ENCODE assay signal across 8 cellular contexts in genomic region chr20:64078934-64079272, GRCh38. TPM values are rescaled to one million over a fixed set of nuclear protein-coding genes. Genes with fewer than 3 reads are reported as not detected.
DNase-seq lines count a peak whose midpoint lies in the region; ATAC-seq and TF ChIP-seq lines count a peak whose summit lies in the region.

No MANE protein-coding gene starts in this region.

- dilution Hi-C loops in mammary epithelial cell (cut with HindIII; ENCODE audit: low sequenced_read_pairs) = no loop called here

- H3K27me3 ChIP-seq in heart left ventricle = peaks cover 0 to 5% (median 2%) of the 10 kb centered on the region in 9 donors
- H3K27me3 ChIP-seq in mammary epithelial cell (ENCODE audit: insufficient read depth, low read length) = no peaks in the 10 kb centered on the region
- no peaks in the 10 kb centered on the region for H3K27me3 ChIP-seq in vagina

- BruUV-seq in mammary epithelial cell (replicated peaks; lab: Mats Ljungman, UMichigan) = no TSS peak

- H4K20me1 ChIP-seq in mammary epithelial cell (ENCODE audit: insufficient read depth, low read length) = no peaks in the 10 kb centered on the region

- H3K36me3 ChIP-seq in heart left ventricle (peaks cover 0 to 25% (median 3%) of the 10 kb centered on the region in 9 donors), mammary epithelial cell (ENCODE audit: insufficient read depth, low read length) (no peaks in the 10 kb centered on the region), mucosa of descending colon (ENCODE audit: low read depth) (no peaks in the 10 kb centered on the region), vagina (peaks cover 0 to 1% of the 10 kb centered on the region in 2 donors)

- H2AFZ ChIP-seq in mammary epithelial cell (ENCODE audit: low read depth, low read length) = peak overlapping the region; percentile 86

- peak overlapping the region; percentile 99 for H3K4me2 ChIP-seq in mammary epithelial cell (ENCODE audit: insufficient read depth, low read depth, low read length)

- peak overlapping the region; percentile 37 to 93 (median 82) for H3K4me3 ChIP-seq in heart left ventricle
- peak overlapping the region; percentile 64 to 88 (median 68) for H3K4me3 ChIP-seq in mammary epithelial cell (replicated peaks in 1 of 3; ENCODE audit: insufficient read depth in 1 of 3, low read depth in 2 of 3, low read length in 3 of 3)
- H3K4me3 ChIP-seq in mucosa of descending colon = peak overlapping the region; percentile 42
- H3K4me3 ChIP-seq in vagina = peak overlapping the region; percentile 65 to 87

- H3K27ac ChIP-seq in heart left ventricle (peak overlapping the region; percentile 65 to 95 (median 86)), mammary epithelial cell (ENCODE audit: insufficient read depth, low read depth, low read length) (no peak overlapping the region), vagina (peak overlapping the region; percentile 74)

- H3K79me2 ChIP-seq in mammary epithelial cell (ENCODE audit: insufficient read depth, low read length) = peaks cover 8% of the 10 kb centered on the region

- no peak for ATAC-seq in heart left ventricle
- ATAC-seq in Right ventricle myocardium inferior = no peak
- no peak for ATAC-seq in mucosa of descending colon
- ATAC-seq in HG03108 (IDR thresholded peaks at IDR 0.05; ENCODE audit: unreplicated experiment) = no peak

- TF ChIP-seq POLR2A in heart left ventricle (IDR thresholded peaks at IDR 0.05) (no peak), vagina (IDR thresholded peaks at IDR 0.05) (no peak)

- H3K9ac ChIP-seq in mammary epithelial cell (ENCODE audit: insufficient read depth, low read length) = peak overlapping the region; percentile 32

- H3K9me3 ChIP-seq in heart left ventricle (no peaks in the 10 kb centered on the region), mammary epithelial cell (replicated peaks; ENCODE audit: insufficient read depth, low read length) (no peaks in the 10 kb centered on the region), mucosa of descending colon (no peaks in the 10 kb centered on the region), vagina (no peaks in the 10 kb centered on the region)

- intact Hi-C loops in heart left ventricle (cut with DNase I) = no loop called here
- intact Hi-C loops in Right ventricle myocardium inferior (cut with DNase I) = no loop called here
- intact Hi-C loops in mammary epithelial cell (cut with micrococcal nuclease) = no loop called here
- intact Hi-C loops in mucosa of descending colon (cut with DNase I, micrococcal nuclease) = no loop called here
- intact Hi-C loops in vagina (cut with DNase I) = no loop called here

- in situ Hi-C loops in mammary epithelial cell (cut with MboI; ENCODE audit: low sequenced_read_pairs in 2 of 2) = no loop called here

- CTCF ChIA-PET in mammary epithelial cell (lab: Charles Lee; ENCODE audit: low non-redundant PET) (no interaction called here), GM10248 (lab: Yijun Ruan, JAX) (interaction anchor here (1.6 to 3.7 kb wide), 5 partner anchors 9 to 41 kb away, joined by 3 to 24 read pairs (median 6); no protein-coding TSS in a partner anchor)

- DNase-seq in heart left ventricle (no peak), Right ventricle myocardium inferior (ENCODE audit: missing footprints) (no peak), mammary epithelial cell (no peak), mucosa of descending colon (no peak), vagina (ENCODE audit: extremely low spot score in 2 of 2) (no peak), GM10248 (ENCODE audit: extremely low spot score) (no peak), C1 segment of cervical spinal cord (lab: John Stamatoyannopoulos, UW) (no peak)

- TF ChIP-seq CTCF in heart left ventricle (IDR thresholded peaks at IDR 0.05) (no peak), mammary epithelial cell (conservative IDR thresholded peaks at IDR 0.05 in 1 of 2, IDR thresholded peaks at IDR 0.05 in 1 of 2; ENCODE audit: extremely low read depth in 1 of 2, insufficient read depth in 1 of 2, low read depth in 1 of 2, low read length in 2 of 2) (no peak), mucosa of descending colon (IDR thresholded peaks at IDR 0.05) (no peak), vagina (IDR thresholded peaks at IDR 0.05) (no peak), GM10248 (IDR thresholded peaks at IDR 0.05; ENCODE audit: control extremely low read depth, extremely low read depth, low read depth, missing control alignments) (no peak)

- POLR2A ChIA-PET in GM10248 (lab: Yijun Ruan, JAX) = interaction anchor here (0.6 kb wide), 1 partner anchor 110 kb away, joined by 6 read pairs; no protein-coding TSS in a partner anchor

- WGBS in heart left ventricle, 4 donors = 26 to 35% (median 33%) methylated on average over 4 of the region's 4 CpGs
- WGBS in mammary epithelial cell (ENCODE audit: low coverage, missing lambda C conversion rate) = 57% methylated on average over 1 of the region's 4 CpGs

- H3K4me1 ChIP-seq in heart left ventricle (peaks cover 2 to 54% (median 25%) of the 10 kb centered on the region in 12 donors), mammary epithelial cell (ENCODE audit: insufficient read depth, low read length) (peaks cover 21% of the 10 kb centered on the region), mucosa of descending colon (ENCODE audit: low read depth) (peaks cover 14% of the 10 kb centered on the region), vagina (peaks cover 32% of the 10 kb centered on the region)

RNA-seq across cellular contexts. Expression of gene RGS19, which starts 0.4 kb away (rescaled TPM):
- total RNA-seq in heart left ventricle (10 to 100 TPM in 2 of 9 donors, 1 to 10 TPM in 7; 3.2 to 25.6 (median 5.3) TPM), Right ventricle myocardium inferior (6.6 TPM), mammary epithelial cell (10 to 100 TPM in 1 of 2 donors, 1 to 10 TPM in 1; 9.5 to 15.9 TPM), mucosa of descending colon (1 to 10 TPM; 4.7 to 6.9 (median 6.5) TPM), vagina (20.6 TPM)
- polyA plus RNA-seq in heart left ventricle (1 to 10 TPM; 3.7 to 6.5 TPM), mammary epithelial cell (13.9 TPM)
- 8.8 TPM for polyA minus RNA-seq in mammary epithelial cell

RNA-seq across cellular contexts. Expression of gene OPRL1, which starts 1.0 kb away (rescaled TPM):
- 1 to 10 TPM in 3 of 9 donors, under 1 TPM in 6; 0.18 to 1.9 (median 0.67) TPM for total RNA-seq in heart left ventricle
- polyA plus RNA-seq in heart left ventricle = under 1 TPM; 0.21 to 0.27 TPM
- 0.49 TPM for total RNA-seq in Right ventricle myocardium inferior
- total RNA-seq in mammary epithelial cell = under 1 TPM; 0.38 to 0.50 TPM
- 0.24 TPM for polyA plus RNA-seq in mammary epithelial cell
- 0.21 TPM for polyA minus RNA-seq in mammary epithelial cell
- total RNA-seq in mucosa of descending colon = under 1 TPM; 0.26 to 0.76 (median 0.39) TPM
- total RNA-seq in vagina = 1.5 TPM

RNA-seq across cellular contexts. Expression of gene LKAAEAR1, which starts 5.3 kb away (rescaled TPM):
- not detected for total RNA-seq in heart left ventricle
- not detected for polyA plus RNA-seq in heart left ventricle
- not detected for total RNA-seq in Right ventricle myocardium inferior
- under 1 TPM in 1 of 2 donors, not detected in 1; 0.33 TPM for total RNA-seq in mammary epithelial cell
- polyA plus RNA-seq in mammary epithelial cell = 0.15 TPM
- not detected for polyA minus RNA-seq in mammary epithelial cell
- total RNA-seq in mucosa of descending colon = not detected
- total RNA-seq in vagina = not detected

RNA-seq across cellular contexts. Expression of gene TCEA2, which starts 15.9 kb away (rescaled TPM):
- total RNA-seq in heart left ventricle (10 to 100 TPM; 19.2 to 52.1 (median 42.9) TPM), Right ventricle myocardium inferior (39.0 TPM), mammary epithelial cell (10 to 100 TPM; 15.7 to 37.9 TPM), mucosa of descending colon (10 to 100 TPM in 1 of 3 donors, 1 to 10 TPM in 2; 4.1 to 46.1 (median 9.5) TPM), vagina (33.1 TPM)
- polyA plus RNA-seq in heart left ventricle (10 to 100 TPM; 23.6 to 32.9 TPM), mammary epithelial cell (15.6 TPM)
- 26.4 TPM for polyA minus RNA-seq in mammary epithelial cell

RNA-seq across cellular contexts. Expression of gene NPBWR2, which starts 28.5 kb away (rescaled TPM):
- not detected for total RNA-seq in heart left ventricle
- not detected for polyA plus RNA-seq in heart left ventricle
- not detected for total RNA-seq in Right ventricle myocardium inferior
- total RNA-seq in mammary epithelial cell = not detected
- not detected for polyA plus RNA-seq in mammary epithelial cell
- polyA minus RNA-seq in mammary epithelial cell = not detected
- not detected for total RNA-seq in mucosa of descending colon
- not detected for total RNA-seq in vagina
